In genomic region chr4:72319596-72319995, GRCh38 we compare ENCODE assay signal across 11 cellular contexts.
DNase-seq lines count a peak whose midpoint lies in the region; ATAC-seq, FAIRE-seq and TF ChIP-seq lines count a peak whose summit lies in the region.
"Had no signal": no experiment of that assay in that cellular context is flagged by ENCODE, and none has a peak within 500 bp of the region (broad histone marks: within the 10 kb centered on the region; RNA-seq: fewer than 3 reads in every experiment).

No MANE protein-coding gene starts in this region.

- peak; percentile 100 for FAIRE-seq in G401.6 (lab: Jason Lieb, UNC)
- FAIRE-seq: HTR-8/SVneo had no signal

- H3K4me1 Mint-ChIP-seq in effector memory CD8-positive, alpha-beta T cell (ENCODE audit: low read depth in 2 of 2) = peaks cover 4 to 5% of the 10 kb centered on the region in 2 donors

- H3K27ac ChIP-seq in ascending aorta = no peak overlapping the region
- H3K27ac ChIP-seq: parathyroid adenoma had no signal

- peak; percentile 26 for ATAC-seq in effector memory CD8-positive, alpha-beta T cell (replicated peaks)
- no peak for ATAC-seq in GM19395 (IDR thresholded peaks at IDR 0.05; ENCODE audit: unreplicated experiment)

- no peak for TF ChIP-seq CTCF in ascending aorta (IDR thresholded peaks at IDR 0.05)

- no peak overlapping the region for H3K4me3 ChIP-seq in ascending aorta

- H3K27me3 Mint-ChIP-seq in effector memory CD8-positive, alpha-beta T cell = peaks cover 0 to 10% of the 10 kb centered on the region in 2 donors

- H3K27me3 ChIP-seq in ascending aorta = no peaks in the 10 kb centered on the region

- H3K36me3 ChIP-seq in ascending aorta = no peaks in the 10 kb centered on the region

- H3K4me3 Mint-ChIP-seq in effector memory CD8-positive, alpha-beta T cell = peak overlapping the region in 1 of 2 donors; percentile 38

- H3K9me3 ChIP-seq in ascending aorta = no peaks in the 10 kb centered on the region

- H3K27ac Mint-ChIP-seq in effector memory CD8-positive, alpha-beta T cell = no peak overlapping the region

- no peaks in the 10 kb centered on the region for H3K9me3 Mint-ChIP-seq in effector memory CD8-positive, alpha-beta T cell

- intact Hi-C loops in ascending aorta (cut with DNase I) = no loop called here

- peaks cover 0 to 3% of the 10 kb centered on the region in 2 donors for H3K4me1 ChIP-seq in ascending aorta
- H3K4me1 ChIP-seq: parathyroid adenoma had no signal

- peak; percentile 21 to 66 for DNase-seq in NCI-H446 (lab: John Stamatoyannopoulos, UW)
- DNase-seq in effector memory CD8-positive, alpha-beta T cell = no peak
- DNase-seq in non-pigmented ciliary epithelial cell (ENCODE audit: low read depth) = peak; percentile 19
- no peak for DNase-seq in retina
- no peak for DNase-seq in ascending aorta (ENCODE audit: low spot score in 2 of 2)
- DNase-seq: activated T-cell treated with anti-CD3 and anti-CD28 coated beads for 4 hours, kidney had no signal

- no peaks in the 10 kb centered on the region for H3K36me3 Mint-ChIP-seq in effector memory CD8-positive, alpha-beta T cell (ENCODE audit: insufficient read depth)

Comparison
In these comparisons a context has a peak if more than half of its experiments do, and no peak if none do; other contexts are left out.
1. DNase-seq: peak in NCI-H446 (2 of 2) and non-pigmented ciliary epithelial cell (single experiment); none in effector memory CD8-positive, alpha-beta T cell (0 of 3), retina (single experiment) and ascending aorta (0 of 2).